Comparison of ENCODE assay signal across 1 cellular context in the genomic region with DNA sequence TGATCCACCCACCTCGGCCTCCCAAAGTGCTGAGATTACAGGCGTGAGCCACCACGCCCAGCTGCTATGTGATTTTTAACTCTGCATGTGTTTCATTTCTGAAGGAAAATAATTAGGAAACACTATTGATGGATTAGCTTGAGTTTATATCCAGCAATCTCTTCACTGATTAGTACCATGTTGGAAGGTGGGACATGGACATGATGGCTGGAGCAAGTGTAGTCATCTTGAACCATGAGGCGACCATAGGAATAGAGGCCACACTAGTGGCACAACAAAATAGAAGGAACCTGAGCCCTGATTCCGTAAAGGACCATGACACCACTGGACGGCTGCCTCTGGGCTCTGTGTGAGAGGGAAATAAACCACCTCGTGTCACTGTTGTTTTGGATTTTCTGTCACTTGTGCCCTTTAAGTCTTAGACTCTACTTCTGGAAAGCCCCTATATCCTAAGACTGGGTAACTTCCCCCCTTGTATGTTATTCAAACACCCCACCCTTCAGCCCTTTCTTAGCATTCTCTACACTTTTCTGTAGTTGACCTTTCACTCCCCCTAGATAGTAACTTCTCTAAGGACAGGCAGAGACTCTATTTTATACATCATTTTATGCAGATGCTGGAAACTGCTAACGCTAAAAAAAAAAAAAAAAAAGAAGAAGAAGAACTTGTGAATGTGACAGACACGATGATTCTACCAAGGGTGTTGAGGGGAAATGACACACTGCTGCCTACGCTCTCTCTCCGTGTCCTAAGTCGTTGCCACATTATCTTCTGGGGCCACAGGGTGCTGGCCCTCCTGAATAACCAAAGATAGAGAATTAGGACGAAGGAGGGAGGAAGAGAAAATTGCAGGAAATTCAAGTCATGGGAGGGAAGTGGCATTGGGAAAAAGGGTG.
A peak's percentile ranks its signal among the peaks of the same experiment; 100 is the strongest.
TF ChIP-seq lines count a peak whose summit lies in the region.

No MANE protein-coding gene starts in this region.

TF ChIP-seq in K562, 482 proteins besides CTCF, POLR2A, EP300 and RAD21 (continued from another document and continues in another):
- no peak for TF ChIP-seq BRCA1 (IDR thresholded peaks at IDR 0.05)
- no peak for TF ChIP-seq BRCA1 (CRISPR knock-in tag; IDR thresholded peaks at IDR 0.05)
- no peak for TF ChIP-seq ARHGAP35 (IDR thresholded peaks at IDR 0.05; ENCODE audit: partially characterized antibody)
- no peak for TF ChIP-seq ZNF263 (CRISPR knock-in tag; IDR thresholded peaks at IDR 0.05; ENCODE audit: borderline replicate concordance)
- TF ChIP-seq FOXO4 (CRISPR knock-in tag; IDR thresholded peaks at IDR 0.05), result no peak
- TF ChIP-seq ZSCAN29 (IDR thresholded peaks at IDR 0.05), result no peak
- no peak for TF ChIP-seq DIDO1 (tag; IDR thresholded peaks at IDR 0.05; ENCODE audit: low read depth)
- peak; percentile 88 for TF ChIP-seq CBFA2T2 (conservative IDR thresholded peaks at IDR 0.05)
- TF ChIP-seq BDP1 (IDR thresholded peaks at IDR 0.05; ENCODE audit: insufficient read depth, insufficient read length), result no peak
- no peak for TF ChIP-seq CBX8 (IDR thresholded peaks at IDR 0.05; ENCODE audit: borderline replicate concordance, extremely low read depth, low read depth, low read length, poor library complexity, severe bottlenecking)
- no peak for TF ChIP-seq ZBTB9 (CRISPR knock-in tag; IDR thresholded peaks at IDR 0.05)
- TF ChIP-seq PHF21A (IDR thresholded peaks at IDR 0.05; ENCODE audit: borderline replicate concordance, low read depth), result no peak
- no peak for TF ChIP-seq ZBTB1 (CRISPR knock-in tag; IDR thresholded peaks at IDR 0.05; ENCODE audit: borderline replicate concordance, low read depth)
- TF ChIP-seq CBX5 (IDR thresholded peaks at IDR 0.05; ENCODE audit: borderline replicate concordance, low read depth), result no peak
- no peak for TF ChIP-seq PATZ1 (CRISPR knock-in tag; IDR thresholded peaks at IDR 0.05; ENCODE audit: borderline replicate concordance)
- no peak for TF ChIP-seq ZNF79 (CRISPR knock-in tag; IDR thresholded peaks at IDR 0.05; ENCODE audit: low read depth)
- no peak for TF ChIP-seq ZNF644 (tag; IDR thresholded peaks at IDR 0.05; ENCODE audit: low read depth)
- no peak for TF ChIP-seq KDM5B (IDR thresholded peaks at IDR 0.05; ENCODE audit: insufficient replicate concordance, low read depth, low read length)
- no peak for TF ChIP-seq SUPT5H (IDR thresholded peaks at IDR 0.05)
- TF ChIP-seq, protein P1, sequence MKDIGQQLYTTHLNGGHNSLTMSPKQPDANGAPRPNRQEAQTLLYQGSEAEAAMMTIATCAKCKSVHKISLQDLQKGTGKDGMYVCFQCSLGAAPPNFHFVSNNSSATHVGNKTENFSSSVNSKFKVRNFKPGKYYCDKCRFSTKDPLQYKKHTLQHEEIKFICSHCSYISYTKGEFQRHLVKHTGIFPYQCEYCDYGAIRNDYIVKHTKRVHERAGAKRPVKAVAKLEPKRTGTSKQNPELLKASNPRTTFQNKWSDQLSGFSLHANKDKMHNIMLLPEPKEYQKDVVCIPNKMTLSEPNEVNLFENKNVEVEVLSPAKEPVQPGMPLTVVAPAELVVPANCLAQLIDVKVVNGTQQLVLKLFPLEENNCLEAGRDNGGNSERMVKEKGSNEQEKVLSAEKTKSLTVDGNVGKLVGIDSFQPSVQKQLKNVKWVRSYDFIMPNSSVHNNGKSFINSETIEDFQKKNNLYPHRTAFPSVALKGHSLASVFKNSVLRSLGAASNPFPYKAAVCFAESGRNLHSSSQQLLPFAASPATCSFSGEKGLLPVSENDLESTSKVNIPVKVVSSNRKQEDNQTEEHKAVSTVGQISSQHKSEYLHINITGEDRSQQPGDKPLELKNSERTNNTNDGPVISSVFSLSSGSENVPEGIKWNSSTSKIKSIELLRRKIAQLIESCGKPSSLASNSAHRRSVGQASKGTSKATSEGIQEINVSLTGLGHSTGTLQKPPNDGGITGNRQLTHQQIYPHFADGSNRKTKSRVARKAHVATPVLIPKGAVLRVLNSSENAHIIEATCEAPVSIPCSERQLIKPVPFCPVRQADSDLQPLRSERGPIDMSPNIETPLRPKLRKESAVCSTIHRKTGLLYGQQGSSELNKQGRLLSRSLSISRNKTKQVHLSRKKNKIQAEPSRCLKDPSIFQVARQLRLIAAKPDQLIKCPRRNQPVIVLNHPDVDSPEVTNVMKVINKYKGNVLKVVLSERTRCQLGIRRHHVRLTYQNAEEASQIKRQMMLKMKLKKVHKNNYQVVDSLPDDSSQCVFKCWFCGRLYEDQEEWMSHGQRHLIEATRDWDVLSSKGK (CRISPR knock-in tag; IDR thresholded peaks at IDR 0.05), result no peak
- TF ChIP-seq GABPB1 (CRISPR knock-in tag; IDR thresholded peaks at IDR 0.05), result no peak; the same call in 1 of the 2 replicates
- TF ChIP-seq PCBP2 (IDR thresholded peaks at IDR 0.05; ENCODE audit: low read depth, low read length, poor library complexity, severe bottlenecking), result no peak
- TF ChIP-seq PHB2 (IDR thresholded peaks at IDR 0.05; ENCODE audit: low read depth), result peak; percentile 76; the same call in 1 of the 2 replicates
- TF ChIP-seq CC2D1A (IDR thresholded peaks at IDR 0.05), result peak; percentile 77; the same call in 1 of the 2 replicates
- TF ChIP-seq ZMIZ1 (IDR thresholded peaks at IDR 0.05; ENCODE audit: low read depth in 2 of 2, low read length in 2 of 2), result peak in 1 of 2 experiments; percentile 92; a peak in 2 of 4 replicates
- no peak for TF ChIP-seq SP2 (IDR thresholded peaks at IDR 0.05; ENCODE audit: extremely low read depth, low read depth, low read length, poor library complexity, severe bottlenecking)
- TF ChIP-seq PHF20 (IDR thresholded peaks at IDR 0.05; ENCODE audit: partially characterized antibody), result no peak
- TF ChIP-seq ZNF583 (CRISPR knock-in tag; IDR thresholded peaks at IDR 0.05), result no peak
- TF ChIP-seq SRSF9 (IDR thresholded peaks at IDR 0.05; ENCODE audit: borderline replicate concordance, low read depth, low read length), result no peak
- no peak for TF ChIP-seq MYC (IDR thresholded peaks at IDR 0.05; ENCODE audit: low read depth, low read length)
- no peak for TF ChIP-seq MYC (CRISPR knock-in tag; IDR thresholded peaks at IDR 0.05; ENCODE audit: borderline replicate concordance, low read depth)
- TF ChIP-seq ETS2 (tag; IDR thresholded peaks at IDR 0.05; ENCODE audit: borderline replicate concordance, poor library complexity, severe bottlenecking), result no peak
- peak; percentile 94 for TF ChIP-seq HLTF (IDR thresholded peaks at IDR 0.05)
- TF ChIP-seq HNRNPL (IDR thresholded peaks at IDR 0.05; ENCODE audit: low read depth, low read length), result no peak
- TF ChIP-seq ZNF75A (CRISPR knock-in tag; IDR thresholded peaks at IDR 0.05), result no peak
- no peak for TF ChIP-seq ZNF239 (CRISPR knock-in tag; IDR thresholded peaks at IDR 0.05)
- no peak for TF ChIP-seq ZBTB8A (IDR thresholded peaks at IDR 0.05; ENCODE audit: partially characterized antibody)
- TF ChIP-seq CREM (IDR thresholded peaks at IDR 0.05; ENCODE audit: low read depth), result peak; percentile 82
- TF ChIP-seq ZNF551 (CRISPR knock-in tag; IDR thresholded peaks at IDR 0.05), result no peak
- no peak for TF ChIP-seq TGIF2 (CRISPR knock-in tag; IDR thresholded peaks at IDR 0.05)
- peak in 1 of 2 experiments; percentile 66; a peak in 2 of 4 replicates for TF ChIP-seq RCOR1 (IDR thresholded peaks at IDR 0.05; ENCODE audit: borderline replicate concordance in 1 of 2, low read depth in 2 of 2, low read length in 2 of 2)
- TF ChIP-seq TOE1 (IDR thresholded peaks at IDR 0.05; ENCODE audit: borderline replicate concordance), result 0 out of 2 replicates have a peak, but pooled peaks have one; percentile 38
- TF ChIP-seq TOE1 (CRISPR knock-in tag; IDR thresholded peaks at IDR 0.05; ENCODE audit: borderline replicate concordance, low read depth), result no peak
- peak; percentile 50; the same call in 1 of the 2 replicates for TF ChIP-seq RNF2 (IDR thresholded peaks at IDR 0.05)
- no peak for TF ChIP-seq ZNF668 (CRISPR knock-in tag; IDR thresholded peaks at IDR 0.05)
- TF ChIP-seq FOXA1 (IDR thresholded peaks at IDR 0.05; ENCODE audit: borderline replicate concordance), result peak; percentile 70; the same call in 1 of the 2 replicates
- no peak for TF ChIP-seq HNRNPUL1 (IDR thresholded peaks at IDR 0.05; ENCODE audit: low read length)
- TF ChIP-seq POLR2AphosphoS2 (IDR thresholded peaks at IDR 0.05; ENCODE audit: low read length), result no peak
- TF ChIP-seq SLC30A9 (CRISPR knock-in tag; IDR thresholded peaks at IDR 0.05), result no peak
- TF ChIP-seq NFIC (IDR thresholded peaks at IDR 0.05), result peak; percentile 67
- TF ChIP-seq, protein P2, sequence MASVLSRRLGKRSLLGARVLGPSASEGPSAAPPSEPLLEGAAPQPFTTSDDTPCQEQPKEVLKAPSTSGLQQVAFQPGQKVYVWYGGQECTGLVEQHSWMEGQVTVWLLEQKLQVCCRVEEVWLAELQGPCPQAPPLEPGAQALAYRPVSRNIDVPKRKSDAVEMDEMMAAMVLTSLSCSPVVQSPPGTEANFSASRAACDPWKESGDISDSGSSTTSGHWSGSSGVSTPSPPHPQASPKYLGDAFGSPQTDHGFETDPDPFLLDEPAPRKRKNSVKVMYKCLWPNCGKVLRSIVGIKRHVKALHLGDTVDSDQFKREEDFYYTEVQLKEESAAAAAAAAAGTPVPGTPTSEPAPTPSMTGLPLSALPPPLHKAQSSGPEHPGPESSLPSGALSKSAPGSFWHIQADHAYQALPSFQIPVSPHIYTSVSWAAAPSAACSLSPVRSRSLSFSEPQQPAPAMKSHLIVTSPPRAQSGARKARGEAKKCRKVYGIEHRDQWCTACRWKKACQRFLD (CRISPR knock-in tag; IDR thresholded peaks at IDR 0.05), result no peak; the same call in 1 of the 2 replicates
- TF ChIP-seq MCM5 (IDR thresholded peaks at IDR 0.05; ENCODE audit: low read depth), result no peak
- TF ChIP-seq NCOR1 (IDR thresholded peaks at IDR 0.05), result peak; percentile 91
- TF ChIP-seq SIRT6 (IDR thresholded peaks at IDR 0.05; ENCODE audit: low read depth, low read length), result no peak
- TF ChIP-seq NUFIP1 (IDR thresholded peaks at IDR 0.05; ENCODE audit: partially characterized antibody), result no peak
- no peak for TF ChIP-seq POLR2H (tag; IDR thresholded peaks at IDR 0.05; ENCODE audit: low read depth)
- TF ChIP-seq MIER1 (IDR thresholded peaks at IDR 0.05; ENCODE audit: low read depth), result no peak
- TF ChIP-seq ZNF586 (CRISPR knock-in tag; conservative IDR thresholded peaks at IDR 0.05), result no peak
